In the genomic region with DNA sequence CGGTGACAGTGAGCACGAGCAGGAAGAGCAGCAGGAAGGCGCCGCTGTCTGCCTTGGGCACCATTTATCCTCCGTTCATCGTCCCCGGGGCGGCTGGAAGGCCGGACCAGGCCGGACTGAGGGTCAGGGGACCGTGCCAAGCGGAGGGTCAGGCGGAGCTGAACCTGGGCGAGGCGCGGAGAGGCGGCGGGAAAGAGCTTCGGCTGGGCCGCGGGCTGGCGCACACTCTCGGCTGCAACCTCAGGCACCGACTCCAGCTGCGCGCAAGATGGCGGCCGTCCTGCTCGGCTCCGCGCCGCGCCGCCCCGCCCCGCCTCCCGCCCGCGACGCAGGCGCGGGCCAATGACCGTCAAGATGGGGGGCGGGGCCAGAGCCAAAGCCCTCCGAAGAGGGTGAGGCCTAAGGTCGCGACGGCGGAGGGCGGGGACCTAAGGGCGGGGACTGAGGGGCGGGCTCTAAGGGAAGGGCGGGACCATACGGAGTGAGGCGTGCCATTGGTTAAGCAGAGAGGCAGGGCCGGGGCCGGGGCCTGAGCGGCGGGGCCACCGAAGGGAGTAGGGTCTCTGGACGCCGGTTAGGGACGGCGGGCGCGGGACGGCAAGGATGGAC, we compare ENCODE assay signal across 8 cellular contexts. TPM values are rescaled to one million over a fixed set of nuclear protein-coding genes. Genes with fewer than 3 reads are reported as not detected.
A peak's percentile ranks its signal among the peaks of the same experiment; 100 is the strongest.
DNase-seq lines count a peak whose midpoint lies in the region; ATAC-seq and TF ChIP-seq lines count a peak whose summit lies in the region.

A gene with protein sequence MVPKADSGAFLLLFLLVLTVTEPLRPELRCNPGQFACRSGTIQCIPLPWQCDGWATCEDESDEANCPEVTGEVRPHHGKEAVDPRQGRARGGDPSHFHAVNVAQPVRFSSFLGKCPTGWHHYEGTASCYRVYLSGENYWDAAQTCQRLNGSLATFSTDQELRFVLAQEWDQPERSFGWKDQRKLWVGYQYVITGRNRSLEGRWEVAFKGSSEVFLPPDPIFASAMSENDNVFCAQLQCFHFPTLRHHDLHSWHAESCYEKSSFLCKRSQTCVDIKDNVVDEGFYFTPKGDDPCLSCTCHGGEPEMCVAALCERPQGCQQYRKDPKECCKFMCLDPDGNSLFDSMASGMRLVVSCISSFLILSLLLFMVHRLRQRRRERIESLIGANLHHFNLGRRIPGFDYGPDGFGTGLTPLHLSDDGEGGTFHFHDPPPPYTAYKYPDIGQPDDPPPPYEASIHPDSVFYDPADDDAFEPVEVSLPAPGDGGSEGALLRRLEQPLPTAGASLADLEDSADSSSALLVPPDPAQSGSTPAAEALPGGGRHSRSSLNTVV (minus strand): TSS at position 270 of the 609 bp plus-strand sequence. CDS start 206 bp downstream, at position 64.

- H3K36me3 ChIP-seq in psoas muscle (ENCODE audit: insufficient read depth in 1 of 2, low read depth in 1 of 2) = no peaks in the 10 kb centered on the region
- H3K36me3 ChIP-seq in urinary bladder (ENCODE audit: insufficient read depth) = no peaks in the 10 kb centered on the region

- TF ChIP-seq CTCF in psoas muscle (IDR thresholded peaks at IDR 0.05) = no peak

- no peaks in the 10 kb centered on the region for H3K27me3 ChIP-seq in psoas muscle (ENCODE audit: insufficient read depth in 3 of 3, low read length in 2 of 3)

- intact Hi-C loops in left ventricle myocardium superior (cut with micrococcal nuclease) = no loop called here
- intact Hi-C loops in psoas muscle (cut with DNase I) = loop anchor here (1.0 to 5.0 kb wide), 2 partner anchors 35 to 310 kb away; a partner anchor contains a TSS

- no peaks in the 10 kb centered on the region for H3K9me3 ChIP-seq in psoas muscle

- whole genome bisulfite sequencing in psoas muscle, 3 donors = 0 to 1% (median 0%) methylated on average over 26 to 67 of the region's 67 CpGs
- WGBS in urinary bladder = under 1% methylated on average over 67 of the region's 67 CpGs

- peak within 1 kb of the TSS; percentile 84 for H3K27ac ChIP-seq in angular gyrus (ENCODE audit: low read depth, low read length)
- peak within 1 kb of the TSS; percentile 93 for H3K27ac ChIP-seq in psoas muscle
- H3K27ac ChIP-seq in urinary bladder (ENCODE audit: low read depth) = peak within 1 kb of the TSS; percentile 92

- H3K4me1 ChIP-seq in psoas muscle = peaks cover 48% of the 10 kb centered on the region
- no peaks in the 10 kb centered on the region for H3K4me1 ChIP-seq in urinary bladder (ENCODE audit: insufficient read depth)

- peak; percentile 17 for DNase-seq in NCI-H187 treated with DMSO at 0.1 percent for 48 hours (lab: John Stamatoyannopoulos, UW)
- DNase-seq in T-helper 2 cell = peak; percentile 88 to 97 (median 96)
- DNase-seq in left ventricle myocardium superior = peak; percentile 98
- DNase-seq in psoas muscle = peak; percentile 97 to 99

- H3K4me3 ChIP-seq in psoas muscle (peak within 1 kb of the TSS; percentile 90), urinary bladder (ENCODE audit: low read depth, low read length) (peak within 1 kb of the TSS; percentile 92)

- peak; percentile 85 for ATAC-seq in GM18498 (IDR thresholded peaks at IDR 0.05; ENCODE audit: unreplicated experiment)
- peak; percentile 80 for ATAC-seq in HG02938 (IDR thresholded peaks at IDR 0.05; ENCODE audit: unreplicated experiment)
- peak; percentile 96 for ATAC-seq in left ventricle myocardium superior
- ATAC-seq in psoas muscle = peak; percentile 93 to 95 (median 94)

RNA-seq across cellular contexts. Expression of the gene that starts here (rescaled TPM):
- total RNA-seq in left ventricle myocardium superior (33.1 TPM), psoas muscle (10 to 100 TPM; 13.1 to 27.6 (median 25.9) TPM), urinary bladder (41.4 TPM)
- polyA plus RNA-seq in psoas muscle (10 to 100 TPM; 13.2 to 24.5 (median 15.0) TPM), urinary bladder (61.0 TPM)

Comparison
In these comparisons a context has a peak if more than half of its experiments do, and no peak if none do; other contexts are left out.
1. Peak in every context shown above with its lines: DNase-seq, ATAC-seq, H3K4me3 ChIP-seq and H3K27ac ChIP-seq.
2. DNase-seq: peak in every context shown above with its lines; median percentile 98 in left ventricle myocardium superior; 98 in psoas muscle; 96 in T-helper 2 cell; 17 in NCI-H187 treated with DMSO at 0.1 percent for 48 hours.